ENCODE assay signal across 15 cellular contexts in the genomic region with DNA sequence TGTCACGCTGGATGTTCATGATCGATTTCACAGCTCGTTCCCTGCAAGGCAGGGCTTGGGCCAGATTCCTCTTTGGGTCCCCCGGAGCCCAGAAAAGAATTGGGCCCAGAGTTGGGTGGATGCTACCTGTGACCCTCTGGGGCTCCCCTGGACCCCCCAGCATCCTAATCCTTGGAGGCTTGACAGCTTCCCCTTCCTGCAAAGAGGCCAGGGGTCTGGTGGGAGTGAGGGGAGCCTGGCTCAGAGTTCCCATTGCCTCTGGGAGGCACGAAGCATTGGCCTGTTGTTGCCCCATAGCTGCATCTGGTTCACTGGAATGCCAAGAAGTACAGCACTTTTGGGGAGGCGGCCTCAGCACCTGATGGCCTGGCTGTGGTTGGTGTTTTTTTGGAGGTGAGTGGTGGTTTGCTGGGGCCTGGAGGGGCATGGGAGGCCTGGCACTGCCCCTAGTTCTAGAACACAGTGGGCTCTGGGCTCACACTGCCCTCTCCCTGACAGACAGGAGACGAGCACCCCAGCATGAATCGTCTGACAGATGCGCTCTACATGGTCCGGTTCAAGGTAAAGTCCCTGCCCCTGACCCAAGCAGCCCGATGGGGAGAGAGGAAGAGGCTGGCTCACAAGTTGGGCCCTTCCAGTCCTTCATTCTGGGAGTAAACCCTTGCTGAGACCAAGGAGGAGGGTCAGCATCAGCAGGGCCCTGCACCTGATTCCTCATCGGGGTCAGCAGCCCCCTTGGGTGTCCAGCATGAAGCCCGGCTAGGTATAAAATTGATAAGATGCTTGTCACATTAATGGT. TPM values are rescaled to one million over a fixed set of nuclear protein-coding genes. Genes with fewer than 3 reads are reported as not detected.
DNase-seq lines count a peak whose midpoint lies in the region; ATAC-seq and TF ChIP-seq lines count a peak whose summit lies in the region.
"Had no signal": no experiment of that assay in that cellular context is flagged by ENCODE, and none has a peak within 500 bp of the region (broad histone marks: within the 10 kb centered on the region; RNA-seq: fewer than 3 reads in every experiment).

No MANE protein-coding gene starts in this region.

- in situ Hi-C loops in GM13976 (cut with MboI; ENCODE audit: low sequenced_read_pairs, unreplicated experiment): loop anchor here (25.0 kb wide), 1 partner anchor 439 kb away; no protein-coding TSS in a partner anchor

- intact Hi-C loops in spleen (cut with DNase I; ENCODE audit: low total_unique reads): no loop called here

- H3K4me1 Mint-ChIP-seq in glutamatergic neuron (ENCODE audit: low read depth, unreplicated experiment): peaks cover 1% of the 10 kb centered on the region

- H3K4me3 ChIP-seq in RWPE2 (ENCODE audit: severe bottlenecking) (no peak overlapping the region), spleen (no peak overlapping the region)
- H3K4me3 ChIP-seq: GM23248, HAP-1, K562 had no signal

- H3K4me1 ChIP-seq in RWPE2 (ENCODE audit: insufficient read depth, poor library complexity, severe bottlenecking) (no peaks in the 10 kb centered on the region), spleen (no peaks in the 10 kb centered on the region)
- H3K4me1 ChIP-seq: BE2C, HAP-1 had no signal

- H3K4me3 Mint-ChIP-seq in glutamatergic neuron (ENCODE audit: unreplicated experiment): no peak overlapping the region
- H3K4me3 Mint-ChIP-seq: CD4-positive, alpha-beta memory T cell had no signal

- H3K27me3 Mint-ChIP-seq in glutamatergic neuron (ENCODE audit: unreplicated experiment): peaks cover 1% of the 10 kb centered on the region

- H3K36me3 ChIP-seq in RWPE2 (ENCODE audit: low read depth) (no peaks in the 10 kb centered on the region), spleen (no peaks in the 10 kb centered on the region)
- H3K36me3 ChIP-seq: BE2C, HAP-1 had no signal

- TF ChIP-seq POLR2A in spleen (IDR thresholded peaks at IDR 0.05): no peak

- H3K27me3 ChIP-seq in RWPE2 (ENCODE audit: insufficient read depth, poor library complexity, severe bottlenecking): peaks cover 2% of the 10 kb centered on the region
- H3K27me3 ChIP-seq in spleen (replicated peaks in 1 of 7): peaks cover 0 to 21% (median 0%) of the 10 kb centered on the region in 7 donors
- H3K27me3 ChIP-seq: BE2C had no signal

- H3K27ac Mint-ChIP-seq in glutamatergic neuron (ENCODE audit: unreplicated experiment): peak overlapping the region; percentile 52

- 84 to 93% (median 87%) methylated on average over 9 to 13 of the region's 13 CpGs for WGBS in spleen, 5 donors

- H3K27ac ChIP-seq in RWPE2 (ENCODE audit: poor library complexity, severe bottlenecking): no peak overlapping the region
- no peak overlapping the region for H3K27ac ChIP-seq in spleen
- H3K27ac ChIP-seq: C4-2B, GM23248 had no signal

- ATAC-seq in RWPE2 (ENCODE audit: low read depth) (no peak), GM19397 (IDR thresholded peaks at IDR 0.05; ENCODE audit: unreplicated experiment) (no peak), GM19328 (IDR thresholded peaks at IDR 0.05; ENCODE audit: unreplicated experiment) (no peak), HG02623 (IDR thresholded peaks at IDR 0.05; ENCODE audit: unreplicated experiment) (no peak)
- ATAC-seq: K562 had no signal

- H3K9me3 Mint-ChIP-seq in glutamatergic neuron (ENCODE audit: unreplicated experiment): peaks cover 4% of the 10 kb centered on the region
- H3K9me3 Mint-ChIP-seq: CD4-positive, alpha-beta memory T cell had no signal

- TF ChIP-seq CTCF in GM13976 (IDR thresholded peaks at IDR 0.05; ENCODE audit: borderline replicate concordance, control extremely low read depth, extremely low read depth, insufficient read depth, missing control alignments) (no peak), RWPE2 (IDR thresholded peaks at IDR 0.05; ENCODE audit: poor library complexity, severe bottlenecking) (no peak), glutamatergic neuron (IDR thresholded peaks at IDR 0.05; ENCODE audit: partially characterized antibody, unreplicated experiment) (no peak), spleen (IDR thresholded peaks at IDR 0.05 in 8 of 11, conservative IDR thresholded peaks at IDR 0.05 in 3 of 11) (no peak)

- H3K36me3 Mint-ChIP-seq in glutamatergic neuron (ENCODE audit: unreplicated experiment): no peaks in the 10 kb centered on the region
- H3K36me3 Mint-ChIP-seq: CD4-positive, alpha-beta memory T cell had no signal

- no peaks in the 10 kb centered on the region for H3K9me3 ChIP-seq in RWPE2 (ENCODE audit: severe bottlenecking)
- H3K9me3 ChIP-seq in spleen: no peaks in the 10 kb centered on the region
- H3K9me3 ChIP-seq: BE2C, HAP-1 had no signal

- peak; percentile 7 for DNase-seq in GM13976 (ENCODE audit: low spot score)
- peak; percentile 37 for DNase-seq in RWPE2 (ENCODE audit: low spot score)
- no peak for DNase-seq in glutamatergic neuron
- peak; percentile 52 for DNase-seq in spleen
- DNase-seq: BE2C; CD4-positive, alpha-beta memory T cell; DMS79; GM23248 had no signal

RNA-seq across cellular contexts. Expression of a gene that starts 7.2 kb away (rescaled TPM):
- total RNA-seq in glutamatergic neuron (ENCODE audit: unreplicated experiment): 0.64 TPM
- total RNA-seq in spleen: not detected
- not detected for polyA plus RNA-seq in spleen
- total RNA-seq: CD4-positive, alpha-beta memory T cell; G401; K562 had no signal
- polyA plus RNA-seq: CD4-positive, alpha-beta memory T cell; GM23248 had no signal

RNA-seq across cellular contexts. Expression of a gene that starts 20.6 kb away (rescaled TPM):
- 125 TPM for total RNA-seq in glutamatergic neuron (ENCODE audit: unreplicated experiment)
- 10 to 100 TPM; 32.4 to 51.4 (median 44.5) TPM for total RNA-seq in spleen
- 10 to 100 TPM; 29.7 to 31.0 (median 29.9) TPM for polyA plus RNA-seq in spleen

RNA-seq across cellular contexts. Expression of a gene that starts 28.9 kb away (rescaled TPM):
- 18.3 TPM for total RNA-seq in glutamatergic neuron (ENCODE audit: unreplicated experiment)
- 1 to 10 TPM; 3.8 to 9.6 (median 7.3) TPM for total RNA-seq in spleen
- polyA plus RNA-seq in spleen: 1 to 10 TPM; 1.0 to 1.5 (median 1.1) TPM

RNA-seq across cellular contexts. Expression of a gene that starts 50.0 kb away (rescaled TPM):
- total RNA-seq in glutamatergic neuron (ENCODE audit: unreplicated experiment) (0.39 TPM), spleen (under 1 TPM in 1 of 7 donors, not detected in 6; 0.41 TPM)
- under 1 TPM in 1 of 3 donors, not detected in 2; 0.04 TPM for polyA plus RNA-seq in spleen
- total RNA-seq: G401, GM23248, K562 had no signal
- polyA plus RNA-seq: CD4-positive, alpha-beta memory T cell; GM23248; K562 had no signal
